Comparison of ENCODE assay signal across 24 cellular contexts in genomic region chr12:64572241-64572640, GRCh38.
"Had no signal": no experiment of that assay in that cellular context is flagged by ENCODE, and none has a peak within 500 bp of the region (broad histone marks: within the 10 kb centered on the region; RNA-seq: fewer than 3 reads in every experiment).

No MANE protein-coding gene starts in this region.

- ATAC-seq: effector memory CD8-positive, alpha-beta T cell; esophagus mucosa; gastrocnemius medialis; heart right ventricle; left cardiac atrium; left lung; left ventricle myocardium superior; lower lobe of right lung had no signal

- FAIRE-seq: endometrium, islet of Langerhans, keratinocyte had no signal

- H3K9me3 ChIP-seq: colonic mucosa had no signal

- H3K4me3 ChIP-seq: colonic mucosa, esophagus squamous epithelium, gastrocnemius medialis, heart right ventricle, left lung, lower lobe of right lung, mucosa of descending colon had no signal

- H3K27ac ChIP-seq: colonic mucosa, epithelial cell of prostate, esophagus squamous epithelium, gastrocnemius medialis, heart right ventricle, left lung, lower lobe of right lung had no signal

- H3K36me3 ChIP-seq: colonic mucosa, esophagus squamous epithelium, gastrocnemius medialis, heart right ventricle, left lung, lower lobe of right lung had no signal

- DNase-seq: colonic mucosa; cortex of kidney; effector CD8-positive, alpha-beta T cell; effector memory CD8-positive, alpha-beta T cell; endodermal cell; erythroblast; esophagus squamous epithelium; foreskin fibroblast; foreskin melanocyte; gastrocnemius medialis; glutamatergic neuron; head of caudate nucleus; heart right ventricle; left cardiac atrium; left lung; left ventricle myocardium superior; lower lobe of right lung; mesenchymal stem cell; mucosa of descending colon had no signal

- H3K27me3 ChIP-seq: colonic mucosa, esophagus squamous epithelium, gastrocnemius medialis, heart right ventricle, left lung had no signal
